Comparison of ENCODE assay signal across 1 cellular context in the genomic region with DNA sequence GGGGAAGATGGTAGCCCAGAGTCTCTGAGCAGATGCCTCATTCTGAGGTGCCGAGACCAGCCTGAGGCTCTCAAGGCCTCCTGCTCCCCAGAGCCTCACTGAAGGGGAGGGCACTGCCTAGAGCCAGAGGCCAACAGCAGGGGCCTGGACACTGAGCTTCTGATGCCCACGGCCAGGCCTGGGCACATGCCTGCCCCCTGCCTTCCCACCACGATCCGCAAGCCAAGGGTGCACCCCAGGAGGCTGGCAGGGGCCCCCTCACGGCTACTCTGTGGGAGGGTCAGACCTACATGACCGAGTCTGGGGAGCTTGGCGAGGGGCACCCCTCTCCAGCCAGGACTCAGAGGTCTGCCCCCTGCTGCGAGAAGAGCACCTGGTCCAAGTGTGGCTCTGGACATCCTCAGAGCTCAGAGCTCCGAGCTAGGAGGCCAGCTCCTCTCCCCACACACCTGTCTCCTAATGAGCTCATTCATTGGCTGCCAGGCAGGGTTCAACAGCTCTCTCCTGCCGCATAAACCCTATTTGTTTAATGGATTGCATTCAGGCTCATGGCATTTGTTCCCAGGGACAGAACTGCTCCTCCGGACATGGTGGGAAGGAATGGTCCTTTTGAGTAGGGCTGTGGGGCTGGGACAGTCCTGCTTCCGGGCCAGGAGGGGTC.
TF ChIP-seq lines count a peak whose summit lies in the region.

No MANE protein-coding gene starts in this region.

TF ChIP-seq in H1, 55 proteins besides CTCF, POLR2A, EP300 and RAD21:
- TF ChIP-seq SP1 (IDR thresholded peaks at IDR 0.05; ENCODE audit: low read depth, low read length) (no peak), CHD2 (IDR thresholded peaks at IDR 0.05; ENCODE audit: low read length) (no peak), SP4 (IDR thresholded peaks at IDR 0.05; ENCODE audit: low read length) (no peak), YY1 (IDR thresholded peaks at IDR 0.05; ENCODE audit: low read depth, low read length) (no peak), RFX5 (IDR thresholded peaks at IDR 0.05; ENCODE audit: borderline replicate concordance, low read depth, low read length) (no peak), KDM1A (IDR thresholded peaks at IDR 0.05; ENCODE audit: borderline replicate concordance, low read length) (no peak), SP2 (IDR thresholded peaks at IDR 0.05; ENCODE audit: low read length) (no peak), RNF2 (IDR thresholded peaks at IDR 0.05; ENCODE audit: borderline replicate concordance, low read depth, low read length, missing control alignments, poor library complexity, severe bottlenecking) (no peak), HDAC6 (IDR thresholded peaks at IDR 0.05; ENCODE audit: low read depth, low read length) (no peak), BRCA1 (IDR thresholded peaks at IDR 0.05; ENCODE audit: low read depth, low read length) (no peak), PHF8 (conservative IDR thresholded peaks at IDR 0.05; ENCODE audit: low read depth, low read length) (no peak), TCF12 (IDR thresholded peaks at IDR 0.05; ENCODE audit: low read depth, low read length) (no peak), KDM5A (IDR thresholded peaks at IDR 0.05; ENCODE audit: low read length) (no peak), GABPA (IDR thresholded peaks at IDR 0.05; ENCODE audit: borderline replicate concordance, insufficient read depth, low read length) (no peak), JUN (IDR thresholded peaks at IDR 0.05; ENCODE audit: low read depth, low read length) (no peak), SAP30 (IDR thresholded peaks at IDR 0.05; ENCODE audit: insufficient read depth, insufficient replicate concordance, low read length) (no peak), BCL11A (IDR thresholded peaks at IDR 0.05; ENCODE audit: low read depth in 2 of 2, low read length in 2 of 2) (no peak)
- TF ChIP-seq, protein P1, sequence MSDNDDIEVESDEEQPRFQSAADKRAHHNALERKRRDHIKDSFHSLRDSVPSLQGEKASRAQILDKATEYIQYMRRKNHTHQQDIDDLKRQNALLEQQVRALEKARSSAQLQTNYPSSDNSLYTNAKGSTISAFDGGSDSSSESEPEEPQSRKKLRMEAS (IDR thresholded peaks at IDR 0.05): no peak
- TF ChIP-seq, protein P2, sequence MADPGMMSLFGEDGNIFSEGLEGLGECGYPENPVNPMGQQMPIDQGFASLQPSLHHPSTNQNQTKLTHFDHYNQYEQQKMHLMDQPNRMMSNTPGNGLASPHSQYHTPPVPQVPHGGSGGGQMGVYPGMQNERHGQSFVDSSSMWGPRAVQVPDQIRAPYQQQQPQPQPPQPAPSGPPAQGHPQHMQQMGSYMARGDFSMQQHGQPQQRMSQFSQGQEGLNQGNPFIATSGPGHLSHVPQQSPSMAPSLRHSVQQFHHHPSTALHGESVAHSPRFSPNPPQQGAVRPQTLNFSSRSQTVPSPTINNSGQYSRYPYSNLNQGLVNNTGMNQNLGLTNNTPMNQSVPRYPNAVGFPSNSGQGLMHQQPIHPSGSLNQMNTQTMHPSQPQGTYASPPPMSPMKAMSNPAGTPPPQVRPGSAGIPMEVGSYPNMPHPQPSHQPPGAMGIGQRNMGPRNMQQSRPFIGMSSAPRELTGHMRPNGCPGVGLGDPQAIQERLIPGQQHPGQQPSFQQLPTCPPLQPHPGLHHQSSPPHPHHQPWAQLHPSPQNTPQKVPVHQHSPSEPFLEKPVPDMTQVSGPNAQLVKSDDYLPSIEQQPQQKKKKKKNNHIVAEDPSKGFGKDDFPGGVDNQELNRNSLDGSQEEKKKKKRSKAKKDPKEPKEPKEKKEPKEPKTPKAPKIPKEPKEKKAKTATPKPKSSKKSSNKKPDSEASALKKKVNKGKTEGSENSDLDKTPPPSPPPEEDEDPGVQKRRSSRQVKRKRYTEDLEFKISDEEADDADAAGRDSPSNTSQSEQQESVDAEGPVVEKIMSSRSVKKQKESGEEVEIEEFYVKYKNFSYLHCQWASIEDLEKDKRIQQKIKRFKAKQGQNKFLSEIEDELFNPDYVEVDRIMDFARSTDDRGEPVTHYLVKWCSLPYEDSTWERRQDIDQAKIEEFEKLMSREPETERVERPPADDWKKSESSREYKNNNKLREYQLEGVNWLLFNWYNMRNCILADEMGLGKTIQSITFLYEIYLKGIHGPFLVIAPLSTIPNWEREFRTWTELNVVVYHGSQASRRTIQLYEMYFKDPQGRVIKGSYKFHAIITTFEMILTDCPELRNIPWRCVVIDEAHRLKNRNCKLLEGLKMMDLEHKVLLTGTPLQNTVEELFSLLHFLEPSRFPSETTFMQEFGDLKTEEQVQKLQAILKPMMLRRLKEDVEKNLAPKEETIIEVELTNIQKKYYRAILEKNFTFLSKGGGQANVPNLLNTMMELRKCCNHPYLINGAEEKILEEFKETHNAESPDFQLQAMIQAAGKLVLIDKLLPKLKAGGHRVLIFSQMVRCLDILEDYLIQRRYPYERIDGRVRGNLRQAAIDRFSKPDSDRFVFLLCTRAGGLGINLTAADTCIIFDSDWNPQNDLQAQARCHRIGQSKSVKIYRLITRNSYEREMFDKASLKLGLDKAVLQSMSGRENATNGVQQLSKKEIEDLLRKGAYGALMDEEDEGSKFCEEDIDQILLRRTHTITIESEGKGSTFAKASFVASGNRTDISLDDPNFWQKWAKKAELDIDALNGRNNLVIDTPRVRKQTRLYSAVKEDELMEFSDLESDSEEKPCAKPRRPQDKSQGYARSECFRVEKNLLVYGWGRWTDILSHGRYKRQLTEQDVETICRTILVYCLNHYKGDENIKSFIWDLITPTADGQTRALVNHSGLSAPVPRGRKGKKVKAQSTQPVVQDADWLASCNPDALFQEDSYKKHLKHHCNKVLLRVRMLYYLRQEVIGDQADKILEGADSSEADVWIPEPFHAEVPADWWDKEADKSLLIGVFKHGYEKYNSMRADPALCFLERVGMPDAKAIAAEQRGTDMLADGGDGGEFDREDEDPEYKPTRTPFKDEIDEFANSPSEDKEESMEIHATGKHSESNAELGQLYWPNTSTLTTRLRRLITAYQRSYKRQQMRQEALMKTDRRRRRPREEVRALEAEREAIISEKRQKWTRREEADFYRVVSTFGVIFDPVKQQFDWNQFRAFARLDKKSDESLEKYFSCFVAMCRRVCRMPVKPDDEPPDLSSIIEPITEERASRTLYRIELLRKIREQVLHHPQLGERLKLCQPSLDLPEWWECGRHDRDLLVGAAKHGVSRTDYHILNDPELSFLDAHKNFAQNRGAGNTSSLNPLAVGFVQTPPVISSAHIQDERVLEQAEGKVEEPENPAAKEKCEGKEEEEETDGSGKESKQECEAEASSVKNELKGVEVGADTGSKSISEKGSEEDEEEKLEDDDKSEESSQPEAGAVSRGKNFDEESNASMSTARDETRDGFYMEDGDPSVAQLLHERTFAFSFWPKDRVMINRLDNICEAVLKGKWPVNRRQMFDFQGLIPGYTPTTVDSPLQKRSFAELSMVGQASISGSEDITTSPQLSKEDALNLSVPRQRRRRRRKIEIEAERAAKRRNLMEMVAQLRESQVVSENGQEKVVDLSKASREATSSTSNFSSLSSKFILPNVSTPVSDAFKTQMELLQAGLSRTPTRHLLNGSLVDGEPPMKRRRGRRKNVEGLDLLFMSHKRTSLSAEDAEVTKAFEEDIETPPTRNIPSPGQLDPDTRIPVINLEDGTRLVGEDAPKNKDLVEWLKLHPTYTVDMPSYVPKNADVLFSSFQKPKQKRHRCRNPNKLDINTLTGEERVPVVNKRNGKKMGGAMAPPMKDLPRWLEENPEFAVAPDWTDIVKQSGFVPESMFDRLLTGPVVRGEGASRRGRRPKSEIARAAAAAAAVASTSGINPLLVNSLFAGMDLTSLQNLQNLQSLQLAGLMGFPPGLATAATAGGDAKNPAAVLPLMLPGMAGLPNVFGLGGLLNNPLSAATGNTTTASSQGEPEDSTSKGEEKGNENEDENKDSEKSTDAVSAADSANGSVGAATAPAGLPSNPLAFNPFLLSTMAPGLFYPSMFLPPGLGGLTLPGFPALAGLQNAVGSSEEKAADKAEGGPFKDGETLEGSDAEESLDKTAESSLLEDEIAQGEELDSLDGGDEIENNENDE (IDR thresholded peaks at IDR 0.05; ENCODE audit: insufficient replicate concordance, low read length): no peak
